Comparison of ENCODE assay signal across 11 cellular contexts in genomic region chr1:32905588-32905987, GRCh38. TPM values are rescaled to one million over a fixed set of nuclear protein-coding genes. Genes with fewer than 3 reads are reported as not detected.
"Had no signal": no experiment of that assay in that cellular context is flagged by ENCODE, and none has a peak within 500 bp of the region (broad histone marks: within the 10 kb centered on the region; RNA-seq: fewer than 3 reads in every experiment).

No MANE protein-coding gene starts in this region.

RNA-seq across cellular contexts. Expression of gene TMEM54, which starts 4.4 kb away (rescaled TPM):
- total RNA-seq: naive thymus-derived CD4-positive, alpha-beta T cell; natural killer cell had no signal
- polyA plus RNA-seq: naive thymus-derived CD4-positive, alpha-beta T cell; neural cell had no signal

RNA-seq across cellular contexts. Expression of gene HPCA, which starts 19.3 kb away (rescaled TPM):
- total RNA-seq: osteoblast, psoas muscle, right cardiac atrium, right lobe of liver, suprapubic skin, tibial nerve, upper lobe of right lung, urinary bladder had no signal
- polyA plus RNA-seq: naive thymus-derived CD4-positive, alpha-beta T cell had no signal

RNA-seq across cellular contexts. Expression of gene FNDC5, which starts 34.9 kb away (rescaled TPM):
- total RNA-seq: naive thymus-derived CD4-positive, alpha-beta T cell had no signal
